Comparison of ENCODE assay signal across 8 cellular contexts in genomic region chr1:56577859-56578663, GRCh38. TPM values are rescaled to one million over a fixed set of nuclear protein-coding genes. Genes with fewer than 3 reads are reported as not detected.
DNase-seq lines count a peak whose midpoint lies in the region; ATAC-seq, FAIRE-seq and TF ChIP-seq lines count a peak whose summit lies in the region.

No MANE protein-coding gene starts in this region.

- in situ Hi-C loops in GM12878 (cut with MboI), result loop anchor here (5.0 kb wide), 1 partner anchor 246 kb away; no protein-coding TSS in a partner anchor

- no peak for TF ChIP-seq RAD21 in GM12878 (IDR thresholded peaks at IDR 0.05; ENCODE audit: insufficient read depth, low read depth, low read length)

- H4K20me1 ChIP-seq in GM12878 (ENCODE audit: control insufficient read depth, insufficient read depth), result no peaks in the 10 kb centered on the region

- no peak for TF ChIP-seq POLR2A in GM12878 (IDR thresholded peaks at IDR 0.05; ENCODE audit: low read depth, low read length)

- H3K27me3 ChIP-seq in GM12878 (replicated peaks in 1 of 2; ENCODE audit: control insufficient read depth in 2 of 2, insufficient read depth in 2 of 2, low read length in 1 of 2) (peaks cover 0 to 11% of the 10 kb centered on the region in 2 experiments; a peak in 2 of 4 replicates), skeletal muscle satellite cell (ENCODE audit: control insufficient read depth, insufficient read depth, low read length) (no peaks in the 10 kb centered on the region)

- RAD21 ChIA-PET in GM12878 (lab: Charles Lee; ENCODE audit: unreplicated experiment), result interaction anchor here (1.1 to 14.0 kb wide), 20 partner anchors 9 to 1289 kb away, joined by 3 to 381 read pairs (median 16); no protein-coding TSS in a partner anchor

- 10% methylated on average over 39 of the region's 40 CpGs for WGBS in GM12878 (ENCODE audit: insufficient coverage, insufficient replicate concordance, low lambda C conversion rate, missing lambda C conversion rate)

- ATAC-seq in GM21367 (IDR thresholded peaks at IDR 0.05; ENCODE audit: unreplicated experiment), result peak; percentile 15
- peak; percentile 28 for ATAC-seq in GM12878
- no peak for ATAC-seq in HG02970 (IDR thresholded peaks at IDR 0.05; ENCODE audit: low FRiP score, unreplicated experiment)

- CTCF ChIA-PET in GM12878 (lab: Yijun Ruan, JAX), result interaction anchor here (0.6 to 15.6 kb wide), 29 partner anchors 8 to 1099 kb away, joined by 3 to 257 read pairs (median 8); no protein-coding TSS in a partner anchor

- H3K4me2 ChIP-seq in GM12878 (ENCODE audit: control insufficient read depth, insufficient read depth), result peak overlapping the region; percentile 92
- H3K4me2 ChIP-seq in skeletal muscle satellite cell (ENCODE audit: low read length), result peak overlapping the region; percentile 84

- no peaks in the 10 kb centered on the region for H3K79me2 ChIP-seq in GM12878 (ENCODE audit: control insufficient read depth, insufficient read depth, low read length)

- H3K4me1 ChIP-seq in GM12878 (ENCODE audit: control insufficient read depth, insufficient read depth, low read length) (no peaks in the 10 kb centered on the region), skeletal muscle satellite cell (ENCODE audit: control insufficient read depth, insufficient read depth, low read length) (peaks cover 18% of the 10 kb centered on the region)

- H3K27me3 Mint-ChIP-seq in CD14-positive monocyte (ENCODE audit: low read depth in 3 of 3), result peaks cover 26 to 37% (median 29%) of the 10 kb centered on the region in 3 donors

- H3K36me3 ChIP-seq in GM12878 (ENCODE audit: control insufficient read depth in 2 of 2, insufficient read depth in 2 of 2, low read length in 1 of 2) (no peaks in the 10 kb centered on the region), skeletal muscle satellite cell (ENCODE audit: insufficient read depth, low read length) (peaks cover 26% of the 10 kb centered on the region)

- H2AFZ ChIP-seq in GM12878 (ENCODE audit: control insufficient read depth, low read depth, low read length), result peak overlapping the region; percentile 26

- H3K4me3 Mint-ChIP-seq in CD14-positive monocyte, result peak overlapping the region; percentile 92 to 96

- intact Hi-C loops in CD14-positive monocyte (cut with micrococcal nuclease) (loop anchor here (5.0 to 10.0 kb wide), 2 partner anchors 163 to 171 kb away; no protein-coding TSS in a partner anchor), GM12878 (cut with micrococcal nuclease; ENCODE audit: unreplicated experiment) (loop anchor here (2.0 to 5.0 kb wide), 4 partner anchors 105 to 531 kb away; no protein-coding TSS in a partner anchor)

- H3K9me3 ChIP-seq in GM12878 (replicated peaks; ENCODE audit: control insufficient read depth, insufficient read depth, low read length) (no peaks in the 10 kb centered on the region), iPS-18c (ENCODE audit: control insufficient read depth, insufficient read depth, low read length) (no peaks in the 10 kb centered on the region), skeletal muscle satellite cell (replicated peaks; ENCODE audit: low read length) (no peaks in the 10 kb centered on the region)

- SMC1A ChIA-PET in GM12878 (lab: Charles Lee; ENCODE audit: uncharacterized antibody, unreplicated experiment), result interaction anchor here (0.6 to 19.1 kb wide), 42 partner anchors 6 to 1430 kb away, joined by 3 to 439 read pairs (median 7); no protein-coding TSS in a partner anchor

- no peak for TF ChIP-seq EP300 in GM12878 (IDR thresholded peaks at IDR 0.05; ENCODE audit: borderline replicate concordance in 1 of 2, control insufficient read depth in 1 of 2, low read depth in 2 of 2, low read length in 2 of 2)

- H3K4me1 Mint-ChIP-seq in CD14-positive monocyte, result peaks cover 33% of the 10 kb centered on the region

- H3K9ac ChIP-seq in GM12878 (ENCODE audit: control insufficient read depth, insufficient read depth, low read length) (peak overlapping the region; percentile 16; the same call in 1 of the 2 replicates), skeletal muscle satellite cell (ENCODE audit: low read depth, low read length) (peak overlapping the region; percentile 89)

- no peak for TF ChIP-seq CTCF in CD14-positive monocyte (IDR thresholded peaks at IDR 0.05)
- TF ChIP-seq CTCF in GM12878 (IDR thresholded peaks at IDR 0.05 in 2 of 3, conservative IDR thresholded peaks at IDR 0.05 in 1 of 3; ENCODE audit: control insufficient read depth in 2 of 3, extremely low read depth in 1 of 3, insufficient read depth in 1 of 3, low read depth in 3 of 3, low read length in 3 of 3), result no peak

- no peak for FAIRE-seq in GM12878 (lab: Jason Lieb, UNC)

- H3K4me3 ChIP-seq in GM12878 (peak overlapping the region; percentile 72), iPS-18c (ENCODE audit: insufficient read depth, low read depth, low read length) (peak overlapping the region; percentile 68), skeletal muscle satellite cell (ENCODE audit: low read length) (peak overlapping the region; percentile 91)

- H3K27ac ChIP-seq in GM12878 (ENCODE audit: control insufficient read depth, insufficient read depth), result no peak overlapping the region

- POLR2A ChIA-PET in GM12878 (lab: Charles Lee), result interaction anchor here (0.5 to 11.8 kb wide), 11 partner anchors 16 to 246 kb away, joined by 3 to 195 read pairs (median 4); no protein-coding TSS in a partner anchor

- BruUV-seq in GM12878 (replicated peaks; lab: Mats Ljungman, UMichigan), result no TSS peak

- peak; percentile 65 for DNase-seq in CD14-positive monocyte (ENCODE audit: low spot score)
- DNase-seq in NCI-H345 treated with DMSO at 0.1 percent for 48 hours (lab: John Stamatoyannopoulos, UW; ENCODE audit: unreplicated experiment), result peak; percentile 35
- DNase-seq in GM12878 (ENCODE audit: low read depth, low spot score), result no peak
- no peak for DNase-seq in GM19238 (ENCODE audit: insufficient read length, low spot score)

- H3K36me3 Mint-ChIP-seq in CD14-positive monocyte, result no peaks in the 10 kb centered on the region

- H3K27ac Mint-ChIP-seq in CD14-positive monocyte, result peak overlapping the region in 2 of 7 donors; percentile 54 to 82

- H3K9me3 Mint-ChIP-seq in CD14-positive monocyte, result no peaks in the 10 kb centered on the region

TF ChIP-seq in GM12878, 131 proteins besides CTCF, POLR2A, EP300 and RAD21 (continues in another document):
- no peak for TF ChIP-seq NR2C1 (IDR thresholded peaks at IDR 0.05)
- 0 out of 2 replicates have a peak, but pooled peaks have one; percentile 35 for TF ChIP-seq RELB (IDR thresholded peaks at IDR 0.05; ENCODE audit: low read depth)
- peak; percentile 47; the same call in 1 of the 2 replicates for TF ChIP-seq FOXK2 (IDR thresholded peaks at IDR 0.05)
- no peak for TF ChIP-seq ELK1 (IDR thresholded peaks at IDR 0.05; ENCODE audit: low read depth, low read length)

RNA-seq across cellular contexts. Expression of gene PLPP3, which starts 1.3 kb away (rescaled TPM):
- polyA plus RNA-seq in CD14-positive monocyte (under 1 TPM in 1 of 2 donors, not detected in 1; 0.21 TPM), GM12878 (2011; rRNA removed) (25.0 and 26.8 TPM in 2 replicates), GM12878 (2014; fragmentation: Illumina TruSeq; extraction: Trizol) (11.5 and 12.1 TPM in 2 replicates), GM12878 (2014; fragmentation: Nextera tagmentation; extraction: Ambion mirVana) (1 to 10 TPM; 7.4 to 8.0 TPM), GM12878 (2014; rRNA removed) (11.0 and 12.9 TPM in 2 replicates), GM12878 (2016; fragmentation: Nextera tagmentation; extraction: Ambion mirVana) (1 to 10 TPM; 6.4 to 8.2 TPM)
- 6.0 and 6.5 TPM in 2 replicates for total RNA-seq in GM12878 (2013; cell fraction: nucleolus; rRNA removed)
- total RNA-seq in GM12878 (2014; rRNA removed) (11.0 and 13.2 TPM in 2 replicates), GM12878 (2014; rRNA removed; fragmentation: Illumina TruSeq; extraction: Trizol) (9.1 and 9.7 TPM in 2 replicates), GM12878 (2021) (9.9 and 12.1 TPM in 2 replicates)
- 0.16 TPM for polyA plus RNA-seq in GM12878 (2011; ENCODE audit: low read depth)
- polyA plus RNA-seq in GM12878 (2011; cell fraction: cytosol; rRNA removed), result 23.2 and 27.3 TPM in 2 replicates
- 16.6 and 18.4 TPM in 2 replicates for polyA plus RNA-seq in GM12878 (2011; cell fraction: nucleus; rRNA removed)
- 0.20 and 0.21 TPM in 2 replicates for polyA plus RNA-seq in GM12878 (2012)
- 30.0 and 37.0 TPM in 2 replicates for polyA minus RNA-seq in GM12878 (2011; rRNA and poly(A)+ RNA removed)
- polyA minus RNA-seq in GM12878 (2011; cell fraction: cytosol; rRNA and poly(A)+ RNA removed), result 8.2 and 12.4 TPM in 2 replicates
- 21.8 and 40.8 TPM in 2 replicates for polyA minus RNA-seq in GM12878 (2011; cell fraction: nucleus; rRNA and poly(A)+ RNA removed)
- total RNA-seq in skeletal muscle satellite cell (2012; rRNA removed), result 66.9 and 198 TPM in 2 replicates

Comparison
In these comparisons a context has a peak if more than half of its experiments do, and no peak if none do; other contexts are left out.
1. DNase-seq: peak in CD14-positive monocyte (single experiment) and NCI-H345 treated with DMSO at 0.1 percent for 48 hours (single experiment); none in GM12878 (single experiment) and GM19238 (single experiment).
2. Peak in every context shown above with its lines, with median percentiles within 50 percentile points of each other: H3K4me3 ChIP-seq.